2 cellular contexts compared by ENCODE assay signal in genomic region chr15:34027606-34028005, GRCh38.
A peak's percentile ranks its signal among the peaks of the same experiment; 100 is the strongest.
TF ChIP-seq lines count a peak whose summit lies in the region.

No MANE protein-coding gene starts in this region.

TF ChIP-seq in HepG2, 621 proteins besides CTCF, POLR2A, EP300 and RAD21:
- TF ChIP-seq ZNF432 (CRISPR knock-in tag; IDR thresholded peaks at IDR 0.05; ENCODE audit: borderline replicate concordance) = 0 out of 2 replicates have a peak, but pooled peaks have one; percentile 80
- TF ChIP-seq ZBTB7A (CRISPR knock-in tag; IDR thresholded peaks at IDR 0.05) = no peak
- no peak for TF ChIP-seq ZNF546 (CRISPR knock-in tag; conservative IDR thresholded peaks at IDR 0.05)
TF ChIP-seq in HepG2: peak in this region for 1.

TF ChIP-seq in K562, 482 proteins besides CTCF, POLR2A, EP300 and RAD21:
- peak; percentile 46; the same call in 1 of the 2 replicates for TF ChIP-seq TRIM28 (IDR thresholded peaks at IDR 0.05)
- no peak for TF ChIP-seq PHTF2 (CRISPR knock-in tag; IDR thresholded peaks at IDR 0.05)
- TF ChIP-seq DPF2 (IDR thresholded peaks at IDR 0.05) = no peak
- TF ChIP-seq KDM4B (IDR thresholded peaks at IDR 0.05; ENCODE audit: borderline replicate concordance in 2 of 2, low read depth in 1 of 2) = no peak
- TF ChIP-seq ZNF280A (IDR thresholded peaks at IDR 0.05; ENCODE audit: low read depth, partially characterized antibody) = peak; percentile 53
- 0 out of 3 replicates have a peak, but pooled peaks of 1 of the 2 experiments have one; percentile 19 for TF ChIP-seq CBX3 (IDR thresholded peaks at IDR 0.05; ENCODE audit: borderline replicate concordance in 1 of 2, low read length in 2 of 2)
- no peak for TF ChIP-seq ELK1 (CRISPR knock-in tag; IDR thresholded peaks at IDR 0.05)
